ENCODE assay signal across 8 cellular contexts in the genomic region with DNA sequence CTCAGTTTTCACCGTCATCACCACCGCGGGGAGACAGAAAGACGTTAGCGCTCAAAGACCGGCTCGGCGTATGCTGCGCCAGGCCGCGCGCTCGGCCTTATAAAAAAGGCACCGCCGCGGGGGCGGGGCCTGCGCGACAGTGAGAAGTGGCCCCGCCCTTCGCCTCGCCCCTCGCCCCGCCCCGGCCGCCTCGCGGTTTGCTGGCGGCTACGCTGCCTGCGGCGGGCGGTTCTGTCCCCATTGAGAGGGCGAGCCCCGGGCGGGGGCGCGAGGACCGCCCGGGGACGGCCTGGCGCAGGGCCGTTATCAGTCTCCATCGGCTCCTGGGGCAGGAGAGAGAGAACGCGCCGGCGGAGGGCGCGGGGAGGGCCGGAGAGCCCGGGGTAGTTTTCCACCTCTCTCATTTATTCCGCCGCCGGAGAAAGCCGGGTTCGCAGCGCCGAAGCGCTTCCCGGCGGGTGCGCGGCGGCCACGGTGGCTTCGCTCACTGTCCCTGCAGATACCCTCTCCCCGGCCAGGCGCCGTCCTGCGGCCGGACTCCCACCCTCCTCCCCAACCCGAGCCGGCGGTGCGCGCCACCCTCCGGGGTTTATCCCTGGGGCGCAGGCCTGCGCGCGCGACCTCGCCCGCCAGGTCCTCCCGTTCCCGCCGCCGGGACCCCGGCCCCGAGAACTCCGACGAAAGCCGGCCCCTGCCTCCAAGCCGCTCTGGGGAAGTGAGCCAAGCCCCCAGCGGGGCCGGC.
DNase-seq lines count a peak whose midpoint lies in the region; ATAC-seq and TF ChIP-seq lines count a peak whose summit lies in the region.

No MANE protein-coding gene starts in this region.

- peaks cover 47% of the 10 kb centered on the region for H3K36me3 Mint-ChIP-seq in activated T-cell treated with anti-CD3 and anti-CD28 coated beads, Interleukin-2, amount 50 U/mL, for 24 hours (ENCODE audit: low read depth)

- peak; percentile 56 for DNase-seq in DMS114 treated with DMSO at 0.1 percent for 48 hours (lab: John Stamatoyannopoulos, UW; ENCODE audit: unreplicated experiment)
- peak; percentile 87 for DNase-seq in HuH-7 (ENCODE audit: low spot score)
- peak; percentile 97 for DNase-seq in OCI-M1 (lab: John Stamatoyannopoulos, UW)
- DNase-seq in activated T-cell treated with anti-CD3 and anti-CD28 coated beads, Interleukin-2, amount 50 U/mL, for 24 hours = peak; percentile 97
- peak; percentile 97 to 98 for DNase-seq in erythroblast (lab: John Stamatoyannopoulos, UW)
- DNase-seq in stimulated activated CD8-positive, alpha-beta memory T cell treated with anti-CD3 and anti-CD28 coated beads, Interleukin-7, amount 100 ng/mL, for 1 hour (ENCODE audit: low read depth in 2 of 2) = peak; percentile 91 to 94

- peak overlapping the region; percentile 95 for H3K27ac Mint-ChIP-seq in activated T-cell treated with anti-CD3 and anti-CD28 coated beads, Interleukin-2, amount 50 U/mL, for 24 hours

- peaks cover 0 to 11% of the 10 kb centered on the region in 2 donors for H3K27me3 ChIP-seq in muscle layer of colon (ENCODE audit: control insufficient read depth in 1 of 2, insufficient read depth in 2 of 2, low read length in 2 of 2)

- peak; percentile 75 for ATAC-seq in GM21526 (IDR thresholded peaks at IDR 0.05; ENCODE audit: low FRiP score, unreplicated experiment)

- no peaks in the 10 kb centered on the region for H3K9me3 ChIP-seq in muscle layer of colon (ENCODE audit: low read length)

- peak; percentile 99 for TF ChIP-seq POLR2A in erythroblast (IDR thresholded peaks at IDR 0.05; ENCODE audit: low read length)

- no peaks in the 10 kb centered on the region for H3K36me3 ChIP-seq in muscle layer of colon (ENCODE audit: insufficient read depth, low read length)

- H3K4me1 ChIP-seq in muscle layer of colon (ENCODE audit: insufficient read depth, low read length) = peaks cover 15% of the 10 kb centered on the region

- peak overlapping the region; percentile 50 for H3K9ac ChIP-seq in muscle layer of colon (ENCODE audit: low read length)

- no peaks in the 10 kb centered on the region for H3K9me3 Mint-ChIP-seq in activated T-cell treated with anti-CD3 and anti-CD28 coated beads, Interleukin-2, amount 50 U/mL, for 24 hours

- H3K27me3 Mint-ChIP-seq in activated T-cell treated with anti-CD3 and anti-CD28 coated beads, Interleukin-2, amount 50 U/mL, for 24 hours = no peaks in the 10 kb centered on the region

- peak overlapping the region; percentile 75 to 78 for H3K4me3 ChIP-seq in muscle layer of colon (ENCODE audit: low read depth in 1 of 2, low read length in 2 of 2)

- peak overlapping the region; percentile 72 for H3K27ac ChIP-seq in muscle layer of colon (ENCODE audit: low read depth, low read length)

- H3K4me3 Mint-ChIP-seq in activated T-cell treated with anti-CD3 and anti-CD28 coated beads, Interleukin-2, amount 50 U/mL, for 24 hours = peak overlapping the region; percentile 87

- H3K4me1 Mint-ChIP-seq in activated T-cell treated with anti-CD3 and anti-CD28 coated beads, Interleukin-2, amount 50 U/mL, for 24 hours (ENCODE audit: low read depth) = peaks cover 71% of the 10 kb centered on the region

Comparison
In these comparisons a context has a peak if more than half of its experiments do, and no peak if none do; other contexts are left out.
1. Peak in every context shown above with its lines: DNase-seq, ATAC-seq, H3K4me3 ChIP-seq and H3K27ac ChIP-seq.